Comparison of ENCODE assay signal across 19 cellular contexts in the genomic region with DNA sequence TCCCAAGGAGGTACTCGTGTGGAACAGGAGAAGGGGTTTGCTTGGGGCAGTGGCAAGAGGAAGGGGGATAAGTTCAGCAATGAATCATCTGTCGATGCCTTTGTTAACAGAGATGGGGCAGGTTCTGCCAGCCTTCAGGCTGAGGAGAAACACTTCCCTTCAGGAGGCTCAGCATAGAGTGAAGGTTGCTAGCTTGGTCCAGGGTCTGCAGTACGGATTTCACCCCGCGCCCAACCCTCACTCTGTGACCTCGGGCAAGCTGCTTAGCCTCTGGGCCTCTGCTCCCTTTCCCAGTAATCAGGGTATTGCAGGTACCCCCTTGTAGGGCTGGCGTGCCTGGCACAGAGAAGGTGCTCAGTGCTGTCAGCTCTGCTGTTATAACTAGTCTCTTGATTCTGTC. TPM values are rescaled to one million over a fixed set of nuclear protein-coding genes. Genes with fewer than 3 reads are reported as not detected.
DNase-seq lines count a peak whose midpoint lies in the region; ATAC-seq and TF ChIP-seq lines count a peak whose summit lies in the region.
"Had no signal": no experiment of that assay in that cellular context is flagged by ENCODE, and none has a peak within 500 bp of the region (broad histone marks: within the 10 kb centered on the region; RNA-seq: fewer than 3 reads in every experiment).

No MANE protein-coding gene starts in this region.

- H3K27me3 Mint-ChIP-seq in WTC11 (ENCODE audit: low read depth) (peaks cover 5% of the 10 kb centered on the region; the same call in 1 of the 2 replicates), Caco-2 (ENCODE audit: insufficient read depth, unreplicated experiment) (no peaks in the 10 kb centered on the region)
- H3K27me3 Mint-ChIP-seq in stimulated activated naive B cell treated with anti-CD40 and anti-IgM and Interleukin-4, amounts not matched to agents 10 μg/mL and 1 μg/mL and 100 μg/mL, for 72 hours, result peaks cover 19 to 38% of the 10 kb centered on the region in 2 donors

- no peak overlapping the region for H3K9ac ChIP-seq in HUES6 (ENCODE audit: low read length)
- H3K9ac ChIP-seq in iPS-20b (ENCODE audit: low read depth, low read length), result peak overlapping the region; percentile 40; the same call in 1 of the 2 replicates

- peaks cover 4% of the 10 kb centered on the region; the same call in 1 of the 2 replicates for H3K36me3 Mint-ChIP-seq in WTC11
- H3K36me3 Mint-ChIP-seq in stimulated activated naive B cell treated with anti-CD40 and anti-IgM and Interleukin-4, amounts not matched to agents 10 μg/mL and 1 μg/mL and 100 μg/mL, for 72 hours, result no peaks in the 10 kb centered on the region
- no peaks in the 10 kb centered on the region for H3K36me3 Mint-ChIP-seq in Caco-2 (ENCODE audit: insufficient read depth, unreplicated experiment)
- H3K36me3 Mint-ChIP-seq: CD8-positive, alpha-beta T cell had no signal

- H3K9me3 Mint-ChIP-seq in WTC11 (peaks cover 8% of the 10 kb centered on the region), Caco-2 (ENCODE audit: unreplicated experiment) (no peaks in the 10 kb centered on the region)
- H3K9me3 Mint-ChIP-seq in stimulated activated naive B cell treated with anti-CD40 and anti-IgM and Interleukin-4, amounts not matched to agents 10 μg/mL and 1 μg/mL and 100 μg/mL, for 72 hours, result no peaks in the 10 kb centered on the region
- H3K9me3 Mint-ChIP-seq: CD8-positive, alpha-beta T cell had no signal

- TF ChIP-seq CTCF in WTC11 (IDR thresholded peaks at IDR 0.05), result no peak
- no peak for TF ChIP-seq CTCF in Caco-2 (IDR thresholded peaks at IDR 0.05; ENCODE audit: insufficient read depth in 1 of 2, low read depth in 1 of 2, low read length in 1 of 2, severe bottlenecking in 1 of 2, unreplicated experiment in 1 of 2)

- CTCF ChIA-PET in WTC11 (lab: Charles Lee), result interaction anchor here (0.9 to 2.0 kb wide), 5 partner anchors 9 to 90 kb away, joined by 3 to 8 read pairs (median 4); no protein-coding TSS in a partner anchor
- CTCF ChIA-PET in Caco-2 (lab: Charles Lee), result no interaction called here

- POLR2A ChIA-PET in WTC11 (lab: Charles Lee) (no interaction called here), Caco-2 (lab: Charles Lee) (no interaction called here)

- peak overlapping the region; percentile 84 for H3K27ac Mint-ChIP-seq in WTC11
- H3K27ac Mint-ChIP-seq in stimulated activated naive B cell treated with anti-CD40 and anti-IgM and Interleukin-4, amounts not matched to agents 10 μg/mL and 1 μg/mL and 100 μg/mL, for 72 hours, result peak overlapping the region; percentile 1
- H3K27ac Mint-ChIP-seq in Caco-2 (ENCODE audit: unreplicated experiment), result no peak overlapping the region
- H3K27ac Mint-ChIP-seq: B cell; CD8-positive, alpha-beta T cell had no signal

- BruUV-seq in Caco-2 (replicated peaks; lab: Mats Ljungman, UMichigan), result no TSS peak

- H3K4me3 ChIP-seq in HUES6 (ENCODE audit: low read depth, low read length) (no peak overlapping the region; the same call in 1 of the 2 replicates), iPS-20b (ENCODE audit: low read length) (peak overlapping the region; percentile 13; the same call in 1 of the 2 replicates), Caco-2 (ENCODE audit: low read depth, low read length) (no peak overlapping the region)

- no peak for DNase-seq in WTC11 (ENCODE audit: low spot score)
- DNase-seq in stimulated activated naive B cell treated with anti-CD40 and anti-IgM and Interleukin-4, amounts not matched to agents 10 μg/mL and 1 μg/mL and 100 μg/mL, for 72 hours, result no peak
- DNase-seq in Caco-2, result no peak
- no peak for DNase-seq in NCI-H1417 (lab: John Stamatoyannopoulos, UW)
- DNase-seq: CD8-positive, alpha-beta T cell; HCEC 1CT; KG1; NCI-H1105; NCI-H187 treated with DMSO at 0.1 percent for 48 hours; NCI-H2171 treated with DMSO at 0.1 percent for 48 hours; SHP77 treated with DMSO at 0.1 percent for 48 hours had no signal

- H3K9me3 ChIP-seq in HUES6 (ENCODE audit: control insufficient read depth, insufficient read depth, low read depth, low read length), result no peaks in the 10 kb centered on the region
- H3K9me3 ChIP-seq in iPS-20b (ENCODE audit: insufficient read depth, low read depth, low read length), result no peaks in the 10 kb centered on the region
- H3K9me3 ChIP-seq in Caco-2, result no peaks in the 10 kb centered on the region

- H3K27me3 ChIP-seq in HUES6 (ENCODE audit: control insufficient read depth, insufficient read depth, low read length), result no peaks in the 10 kb centered on the region
- peaks cover 4% of the 10 kb centered on the region; the same call in 1 of the 2 replicates for H3K27me3 ChIP-seq in iPS-20b (ENCODE audit: insufficient read depth, low read length)
- no peaks in the 10 kb centered on the region for H3K27me3 ChIP-seq in Caco-2 (replicated peaks; ENCODE audit: control insufficient read depth, insufficient read depth, low read length)

- H3K4me1 ChIP-seq in HUES6 (ENCODE audit: control insufficient read depth, insufficient read depth, low read length) (peaks cover 25% of the 10 kb centered on the region), iPS-20b (ENCODE audit: insufficient read depth, low read length) (peaks cover 4% of the 10 kb centered on the region; the same call in 1 of the 2 replicates), Caco-2 (no peaks in the 10 kb centered on the region)

- H3K4me3 Mint-ChIP-seq in WTC11 (no peak overlapping the region; the same call in 1 of the 2 replicates), Caco-2 (ENCODE audit: unreplicated experiment) (no peak overlapping the region)
- no peak overlapping the region for H3K4me3 Mint-ChIP-seq in stimulated activated naive B cell treated with anti-CD40 and anti-IgM and Interleukin-4, amounts not matched to agents 10 μg/mL and 1 μg/mL and 100 μg/mL, for 72 hours
- H3K4me3 Mint-ChIP-seq: B cell; CD8-positive, alpha-beta T cell had no signal

- H3K4me1 Mint-ChIP-seq in WTC11 (peaks cover 42% of the 10 kb centered on the region), Caco-2 (ENCODE audit: low read depth, unreplicated experiment) (peaks cover 7% of the 10 kb centered on the region)
- H3K4me1 Mint-ChIP-seq in stimulated activated naive B cell treated with anti-CD40 and anti-IgM and Interleukin-4, amounts not matched to agents 10 μg/mL and 1 μg/mL and 100 μg/mL, for 72 hours, result peaks cover 17 to 33% of the 10 kb centered on the region in 2 donors
- H3K4me1 Mint-ChIP-seq: B cell had no signal

- intact Hi-C loops in Caco-2 (cut with micrococcal nuclease; ENCODE audit: unreplicated experiment), result no loop called here

- H3K27ac ChIP-seq in HUES6 (ENCODE audit: low read depth, low read length) (0 out of 2 replicates have a peak overlapping the region, but pooled peaks have one; percentile 12), iPS-20b (ENCODE audit: low read length) (no peak overlapping the region)

- ATAC-seq in WTC11 (peak; percentile 9; the same call in 1 of the 2 replicates), GM21723 (IDR thresholded peaks at IDR 0.05; ENCODE audit: unreplicated experiment) (no peak)
- ATAC-seq in stimulated activated naive B cell treated with anti-CD40 and anti-IgM and Interleukin-4, amounts not matched to agents 10 μg/mL and 1 μg/mL and 100 μg/mL, for 72 hours (replicated peaks), result no peak
- ATAC-seq: CD8-positive, alpha-beta T cell had no signal

- H3K36me3 ChIP-seq in HUES6 (ENCODE audit: control insufficient read depth, insufficient read depth, low read length) (no peaks in the 10 kb centered on the region), iPS-20b (ENCODE audit: insufficient read depth, low read depth, low read length) (no peaks in the 10 kb centered on the region), Caco-2 (ENCODE audit: control insufficient read depth, insufficient read depth, low read length) (no peaks in the 10 kb centered on the region)

TF ChIP-seq in WTC11, 78 proteins besides CTCF, POLR2A, EP300 and RAD21:
- TF ChIP-seq, protein P1, sequence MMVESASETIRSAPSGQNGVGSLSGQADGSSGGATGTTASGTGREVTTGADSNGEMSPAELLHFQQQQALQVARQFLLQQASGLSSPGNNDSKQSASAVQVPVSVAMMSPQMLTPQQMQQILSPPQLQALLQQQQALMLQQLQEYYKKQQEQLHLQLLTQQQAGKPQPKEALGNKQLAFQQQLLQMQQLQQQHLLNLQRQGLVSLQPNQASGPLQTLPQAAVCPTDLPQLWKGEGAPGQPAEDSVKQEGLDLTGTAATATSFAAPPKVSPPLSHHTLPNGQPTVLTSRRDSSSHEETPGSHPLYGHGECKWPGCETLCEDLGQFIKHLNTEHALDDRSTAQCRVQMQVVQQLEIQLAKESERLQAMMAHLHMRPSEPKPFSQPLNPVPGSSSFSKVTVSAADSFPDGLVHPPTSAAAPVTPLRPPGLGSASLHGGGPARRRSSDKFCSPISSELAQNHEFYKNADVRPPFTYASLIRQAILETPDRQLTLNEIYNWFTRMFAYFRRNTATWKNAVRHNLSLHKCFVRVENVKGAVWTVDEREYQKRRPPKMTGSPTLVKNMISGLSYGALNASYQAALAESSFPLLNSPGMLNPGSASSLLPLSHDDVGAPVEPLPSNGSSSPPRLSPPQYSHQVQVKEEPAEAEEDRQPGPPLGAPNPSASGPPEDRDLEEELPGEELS (CRISPR knock-in tag; IDR thresholded peaks at IDR 0.05), result no peak

RNA-seq across cellular contexts. Expression of a gene that starts 7.5 kb away (rescaled TPM):
- total RNA-seq in WTC11 (2021) (2.3 to 3.3 TPM (median 3.2 TPM) in 3 replicates), Caco-2 (2022) (not detected in 2 replicates)
- total RNA-seq: B cell, Daoy, HT-29, M059J, NCI-H460 had no signal

RNA-seq across cellular contexts. Expression of a gene that starts 38.8 kb away (rescaled TPM):
- 72.8 to 75.2 TPM (median 74.0 TPM) in 3 replicates for total RNA-seq in WTC11 (2021)
- total RNA-seq in Caco-2 (2022), result 28.2 and 28.4 TPM in 2 replicates

RNA-seq across cellular contexts. Expression of a gene that starts 38.9 kb away (rescaled TPM):
- total RNA-seq in WTC11 (2021) (70.0 to 74.2 TPM (median 74.2 TPM) in 3 replicates), Caco-2 (2022) (87.6 and 92.2 TPM in 2 replicates)

RNA-seq across cellular contexts. Expression of a gene that starts 50.6 kb away (rescaled TPM):
- 3.9 to 7.5 TPM (median 6.4 TPM) in 3 replicates for total RNA-seq in WTC11 (2021)
- not detected in 2 replicates for total RNA-seq in Caco-2 (2022)
- total RNA-seq: B cell; CD8-positive, alpha-beta T cell; Daoy; HT-29; M059J; NCI-H460 had no signal

RNA-seq across cellular contexts. Expression of a gene that starts 57.3 kb away (rescaled TPM):
- total RNA-seq in WTC11 (2021), result 131 to 139 TPM (median 132 TPM) in 3 replicates
- 80.7 and 81.3 TPM in 2 replicates for total RNA-seq in Caco-2 (2022)
